8 cellular contexts compared by ENCODE assay signal in the genomic region with DNA sequence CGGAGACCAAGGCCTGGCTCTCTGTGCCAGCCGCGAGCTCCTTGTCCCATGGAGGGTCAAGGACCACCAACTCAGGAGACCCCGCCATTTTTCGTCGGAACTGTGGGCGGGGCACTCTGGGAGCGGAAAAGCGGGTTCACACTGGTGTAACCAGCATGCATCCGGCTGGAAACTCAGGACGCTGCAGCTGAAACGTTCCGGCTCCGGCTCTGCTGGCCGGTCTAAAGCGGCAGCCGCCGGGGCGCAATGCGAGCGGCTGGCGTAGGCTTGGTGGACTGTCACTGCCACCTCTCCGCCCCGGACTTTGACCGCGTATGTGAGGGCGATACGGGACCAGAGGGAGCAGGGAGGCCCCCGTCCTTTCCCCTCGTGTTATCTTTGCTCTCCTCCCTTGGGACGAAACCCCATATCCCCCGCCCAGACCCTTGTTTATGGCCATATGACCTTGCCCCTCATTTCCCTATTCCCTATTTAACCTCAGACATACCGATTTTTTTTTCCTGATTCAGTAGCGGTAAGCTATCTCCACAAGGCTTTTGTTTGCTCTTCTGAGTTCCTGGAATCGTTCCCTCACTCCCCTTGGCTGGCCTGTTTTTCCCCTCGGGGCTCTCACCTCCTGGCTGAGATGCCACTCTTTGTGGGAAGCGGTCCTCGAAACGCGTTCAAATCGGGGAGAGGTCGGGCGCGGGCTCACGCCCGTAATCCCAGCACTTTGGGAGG. TPM values are rescaled to one million over a fixed set of nuclear protein-coding genes. Genes with fewer than 3 reads are reported as not detected.
DNase-seq lines count a peak whose midpoint lies in the region; ATAC-seq, FAIRE-seq and TF ChIP-seq lines count a peak whose summit lies in the region.

A gene with protein sequence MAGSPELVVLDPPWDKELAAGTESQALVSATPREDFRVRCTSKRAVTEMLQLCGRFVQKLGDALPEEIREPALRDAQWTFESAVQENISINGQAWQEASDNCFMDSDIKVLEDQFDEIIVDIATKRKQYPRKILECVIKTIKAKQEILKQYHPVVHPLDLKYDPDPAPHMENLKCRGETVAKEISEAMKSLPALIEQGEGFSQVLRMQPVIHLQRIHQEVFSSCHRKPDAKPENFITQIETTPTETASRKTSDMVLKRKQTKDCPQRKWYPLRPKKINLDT (minus strand): TSS at position 102 of the 720 bp plus-strand sequence. CDS start 14 bp downstream, at position 88.
A gene with protein sequence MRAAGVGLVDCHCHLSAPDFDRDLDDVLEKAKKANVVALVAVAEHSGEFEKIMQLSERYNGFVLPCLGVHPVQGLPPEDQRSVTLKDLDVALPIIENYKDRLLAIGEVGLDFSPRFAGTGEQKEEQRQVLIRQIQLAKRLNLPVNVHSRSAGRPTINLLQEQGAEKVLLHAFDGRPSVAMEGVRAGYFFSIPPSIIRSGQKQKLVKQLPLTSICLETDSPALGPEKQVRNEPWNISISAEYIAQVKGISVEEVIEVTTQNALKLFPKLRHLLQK (plus strand): TSS at position 219 of the 720 bp plus-strand sequence. CDS start 28 bp downstream, at position 247.

- intact Hi-C loops in mammary epithelial cell (cut with micrococcal nuclease), result loop anchor here (2.0 kb wide), 2 partner anchors 67 to 203 kb away; a partner anchor contains a TSS

- peak within 1 kb of the TSS; percentile 99 for H3K4me2 ChIP-seq in mammary epithelial cell (ENCODE audit: insufficient read depth, low read depth, low read length)

- TSS peak; percentile 78 for BruUV-seq in mammary epithelial cell (replicated peaks; lab: Mats Ljungman, UMichigan)

- H3K9ac ChIP-seq in mammary epithelial cell (ENCODE audit: insufficient read depth, low read length), result peak within 1 kb of the TSS; percentile 88

- dilution Hi-C loops in mammary epithelial cell (cut with HindIII; ENCODE audit: low sequenced_read_pairs), result no loop called here

- in situ Hi-C loops in mammary epithelial cell (cut with MboI; ENCODE audit: low sequenced_read_pairs in 2 of 2), result loop anchor here (25.0 kb wide), 1 partner anchor 730 kb away; no protein-coding TSS in a partner anchor

- 0% methylated on average over 14 of the region's 46 CpGs for WGBS in mammary epithelial cell (ENCODE audit: low coverage, missing lambda C conversion rate)
- WGBS in small intestine, 3 donors, result 0 to 1% (median 0%) methylated on average over 40 to 46 of the region's 46 CpGs

- POLR2A ChIA-PET in AG04450 (lab: Yijun Ruan, JAX), result interaction anchor here (1.0 to 1.4 kb wide), 4 partner anchors 124 to 222 kb away, joined by 3 to 6 read pairs (median 4); a partner anchor contains a TSS

- peak; percentile 81 for ATAC-seq in GM18907 (IDR thresholded peaks at IDR 0.05; ENCODE audit: unreplicated experiment)
- ATAC-seq in HG03139 (IDR thresholded peaks at IDR 0.05; ENCODE audit: unreplicated experiment), result peak; percentile 54

- CTCF ChIA-PET in AG04450 (lab: Charles Lee), result interaction anchor here (0.6 to 2.7 kb wide), 7 partner anchors 10 to 1852 kb away, joined by 5 to 20 read pairs (median 6); no protein-coding TSS in a partner anchor
- CTCF ChIA-PET in mammary epithelial cell (lab: Charles Lee; ENCODE audit: low non-redundant PET), result no interaction called here

- H3K9me3 ChIP-seq in AG04450 (ENCODE audit: control insufficient read depth, insufficient read depth, low read length) (no peaks in the 10 kb centered on the region), mammary epithelial cell (replicated peaks; ENCODE audit: insufficient read depth, low read length) (no peaks in the 10 kb centered on the region), small intestine (ENCODE audit: control insufficient read depth, low read depth) (no peaks in the 10 kb centered on the region)

- peaks cover 24% of the 10 kb centered on the region for H3K79me2 ChIP-seq in mammary epithelial cell (ENCODE audit: insufficient read depth, low read length)

- H3K27me3 ChIP-seq in AG04450 (ENCODE audit: control insufficient read depth, insufficient read depth, low read length) (no peaks in the 10 kb centered on the region), mammary epithelial cell (ENCODE audit: insufficient read depth, low read length) (no peaks in the 10 kb centered on the region), small intestine (ENCODE audit: control insufficient read depth in 2 of 2, insufficient read depth in 2 of 2, low read length in 2 of 2) (no peaks in the 10 kb centered on the region)

- H3K36me3 ChIP-seq in mammary epithelial cell (ENCODE audit: insufficient read depth, low read length) (peaks cover 3% of the 10 kb centered on the region), small intestine (ENCODE audit: control insufficient read depth in 2 of 2, insufficient read depth in 2 of 2, low read length in 2 of 2) (peaks cover 0 to under 1% of the 10 kb centered on the region in 2 donors)

- TF ChIP-seq CTCF in AG04450 (IDR thresholded peaks at IDR 0.05; ENCODE audit: low read depth, low read length), result no peak
- TF ChIP-seq CTCF in WI38 (IDR thresholded peaks at IDR 0.05; ENCODE audit: low read depth, low read length), result no peak
- no peak for TF ChIP-seq CTCF in mammary epithelial cell (conservative IDR thresholded peaks at IDR 0.05 in 1 of 2, IDR thresholded peaks at IDR 0.05 in 1 of 2; ENCODE audit: extremely low read depth in 1 of 2, insufficient read depth in 1 of 2, low read depth in 1 of 2, low read length in 2 of 2)

- no peak for FAIRE-seq in small intestine (lab: Jason Lieb, UNC)

- H3K27ac ChIP-seq in AG04450 (ENCODE audit: low read depth, low read length) (peak within 1 kb of the TSS; percentile 84), mammary epithelial cell (ENCODE audit: insufficient read depth, low read depth, low read length) (peak within 1 kb of the TSS; percentile 70), small intestine (ENCODE audit: low read depth in 1 of 2, low read length in 1 of 2) (peak within 1 kb of the TSS; percentile 93 to 100)

- no peaks in the 10 kb centered on the region for H4K20me1 ChIP-seq in mammary epithelial cell (ENCODE audit: insufficient read depth, low read length)

- H3K4me1 ChIP-seq in mammary epithelial cell (ENCODE audit: insufficient read depth, low read length), result peaks cover 4% of the 10 kb centered on the region
- peaks cover 0 to 4% of the 10 kb centered on the region in 2 donors for H3K4me1 ChIP-seq in small intestine (ENCODE audit: control insufficient read depth in 2 of 2, insufficient read depth in 1 of 2, low read depth in 1 of 2, low read length in 1 of 2)

- H2AFZ ChIP-seq in mammary epithelial cell (ENCODE audit: low read depth, low read length), result peak within 1 kb of the TSS; percentile 99

- DNase-seq in AG04450 (ENCODE audit: low read depth, low spot score) (peak; percentile 85), NCI-H2196 treated with DMSO at 0.1 percent for 48 hours (lab: John Stamatoyannopoulos, UW; ENCODE audit: unreplicated experiment) (peak; percentile 65), mammary epithelial cell (peak; percentile 90), iPS-NIHi11 (ENCODE audit: low spot score) (peak; percentile 86), small intestine (peak; percentile 94)

- peak within 1 kb of the TSS; percentile 98 for H3K4me3 ChIP-seq in AG04450 (ENCODE audit: low read depth, low read length)
- H3K4me3 ChIP-seq in WI38 (ENCODE audit: low read depth, low read length), result peak within 1 kb of the TSS; percentile 71
- peak within 1 kb of the TSS; percentile 92 to 97 (median 95) for H3K4me3 ChIP-seq in mammary epithelial cell (replicated peaks in 1 of 3; ENCODE audit: insufficient read depth in 1 of 3, low read depth in 2 of 3, low read length in 3 of 3)
- H3K4me3 ChIP-seq in small intestine (ENCODE audit: low read depth in 1 of 2, low read length in 2 of 2), result peak within 1 kb of the TSS; percentile 81 to 94

RNA-seq across cellular contexts. Expression of the first gene that starts in this region (rescaled TPM):
- polyA plus RNA-seq in AG04450 (2011; rRNA removed), result 26.7 and 33.8 TPM in 2 replicates
- polyA minus RNA-seq in AG04450 (2011; rRNA and poly(A)+ RNA removed), result 12.8 and 13.7 TPM in 2 replicates
- 10 to 100 TPM; 14.0 to 21.1 TPM for total RNA-seq in mammary epithelial cell
- polyA plus RNA-seq in mammary epithelial cell, result 22.0 TPM
- polyA minus RNA-seq in mammary epithelial cell, result 5.8 TPM
- 10 to 100 TPM; 20.6 to 24.3 (median 20.8) TPM for polyA plus RNA-seq in small intestine

RNA-seq across cellular contexts. Expression of the second gene that starts in this region (rescaled TPM):
- 12.4 and 16.3 TPM in 2 replicates for polyA plus RNA-seq in AG04450 (2011; rRNA removed)
- polyA minus RNA-seq in AG04450 (2011; rRNA and poly(A)+ RNA removed), result 4.0 and 7.9 TPM in 2 replicates
- total RNA-seq in mammary epithelial cell, result 10 to 100 TPM; 15.3 to 18.4 TPM
- 9.2 TPM for polyA plus RNA-seq in mammary epithelial cell
- polyA minus RNA-seq in mammary epithelial cell, result 34.0 TPM
- 1 to 10 TPM; 5.6 to 9.9 (median 8.9) TPM for polyA plus RNA-seq in small intestine

Comparison
In these comparisons a context has a peak if more than half of its experiments do, and no peak if none do; other contexts are left out.
1. Peak in every context shown above with its lines: DNase-seq, ATAC-seq, H3K4me3 ChIP-seq and H3K27ac ChIP-seq.